In genomic region chr3:142225885-142226215, GRCh38 we compare ENCODE assay signal across 8 cellular contexts. TPM values are rescaled to one million over a fixed set of nuclear protein-coding genes. Genes with fewer than 3 reads are reported as not detected.
A peak's percentile ranks its signal among the peaks of the same experiment; 100 is the strongest.
DNase-seq lines count a peak whose midpoint lies in the region; ATAC-seq and TF ChIP-seq lines count a peak whose summit lies in the region.

No MANE protein-coding gene starts in this region.

- peak overlapping the region; percentile 41 to 72 for H3K9ac ChIP-seq in mucosa of rectum (ENCODE audit: low read depth in 1 of 2, low read length in 2 of 2)

- H3K4me1 ChIP-seq in mucosa of rectum (ENCODE audit: control insufficient read depth in 2 of 2, insufficient read depth in 2 of 2, low read length in 2 of 2), result peaks cover 2 to 7% of the 10 kb centered on the region in 2 donors

- POLR2A ChIA-PET in AG04449 (lab: Yijun Ruan, JAX), result no interaction called here

- H3K4me3 ChIP-seq in AG04449 (ENCODE audit: low read depth, low read length) (peak overlapping the region; percentile 88), mucosa of rectum (ENCODE audit: low read length in 2 of 2) (peak overlapping the region; percentile 65 to 86)

- no peak for TF ChIP-seq CTCF in AG04449 (IDR thresholded peaks at IDR 0.05; ENCODE audit: insufficient read depth, low read length, missing control alignments)
- TF ChIP-seq CTCF in brain (conservative IDR thresholded peaks at IDR 0.05), result no peak

- H3K4me3 Mint-ChIP-seq in brain, result peak overlapping the region; percentile 85 to 93 (median 92)

- H3K27me3 Mint-ChIP-seq in brain, result peaks cover 3% of the 10 kb centered on the region

- no peaks in the 10 kb centered on the region for H3K27me3 ChIP-seq in mucosa of rectum (ENCODE audit: control insufficient read depth in 2 of 2, insufficient read depth in 2 of 2, low read length in 2 of 2)

- peak overlapping the region; percentile 91 to 93 for H3K27ac ChIP-seq in mucosa of rectum (ENCODE audit: low read depth in 2 of 2, low read length in 2 of 2)

- CTCF ChIA-PET in AG04449 (lab: Yijun Ruan, JAX), result interaction anchor here (0.8 to 1.2 kb wide), 4 partner anchors 18 to 56 kb away, joined by 3 to 4 read pairs (median 3); no protein-coding TSS in a partner anchor

- H3K36me3 Mint-ChIP-seq in brain, result peaks cover under 1% of the 10 kb centered on the region

- H3K9me3 ChIP-seq in mucosa of rectum (ENCODE audit: control insufficient read depth in 2 of 2, low read length in 2 of 2), result no peaks in the 10 kb centered on the region

- DNase-seq in AG04449 (ENCODE audit: low read depth, low spot score) (no peak), foreskin melanocyte (no peak), ecto neural progenitor cell (ENCODE audit: low spot score) (no peak), iPS-NIHi11 (ENCODE audit: low spot score) (no peak)

- peaks cover 0 to 3% (median 0%) of the 10 kb centered on the region in 5 experiments for H3K9me3 Mint-ChIP-seq in brain

- H3K4me1 Mint-ChIP-seq in brain, result peaks cover 28% of the 10 kb centered on the region

- peak; percentile 1 for ATAC-seq in HG02678 (IDR thresholded peaks at IDR 0.05; ENCODE audit: unreplicated experiment)
- no peak for ATAC-seq in HG03469 (IDR thresholded peaks at IDR 0.05; ENCODE audit: unreplicated experiment)

- H3K36me3 ChIP-seq in mucosa of rectum (ENCODE audit: control insufficient read depth in 2 of 2, insufficient read depth in 2 of 2, low read length in 2 of 2), result no peaks in the 10 kb centered on the region

- H3K27ac Mint-ChIP-seq in brain, result peak overlapping the region in 3 of 5 experiments; percentile 66 to 89 (median 75)

RNA-seq across cellular contexts. Expression of gene GK5, which starts 0.5 kb away (rescaled TPM):
- 3.1 TPM for polyA plus RNA-seq in brain (ENCODE audit: insufficient read depth, low read depth, low replicate concordance)
